In genomic region chr7:51265066-51265907, GRCh38 we compare ENCODE assay signal across 1 cellular context.
A peak's percentile ranks its signal among the peaks of the same experiment; 100 is the strongest.
TF ChIP-seq lines count a peak whose summit lies in the region.

No MANE protein-coding gene starts in this region.

TF ChIP-seq in HepG2, 621 proteins besides CTCF, POLR2A, EP300 and RAD21 (continued from another document and continues in another):
- TF ChIP-seq IRF9 (CRISPR knock-in tag; IDR thresholded peaks at IDR 0.05; ENCODE audit: borderline replicate concordance) (0 out of 2 replicates have a peak, but pooled peaks have one; percentile 44), MATR3 (CRISPR knock-in tag; IDR thresholded peaks at IDR 0.05) (no peak), ZFP91 (CRISPR knock-in tag; IDR thresholded peaks at IDR 0.05; ENCODE audit: borderline replicate concordance) (peak; percentile 38; the same call in 1 of the 2 replicates), ZNF3 (CRISPR knock-in tag; IDR thresholded peaks at IDR 0.05) (no peak), MAFK (conservative IDR thresholded peaks at IDR 0.05 in 1 of 2, IDR thresholded peaks at IDR 0.05 in 1 of 2; ENCODE audit: low read length in 2 of 2) (no peak), KDM1A (CRISPR knock-in tag; IDR thresholded peaks at IDR 0.05) (no peak), HHEX (CRISPR knock-in tag; IDR thresholded peaks at IDR 0.05) (no peak), ZFP1 (CRISPR knock-in tag; IDR thresholded peaks at IDR 0.05) (0 out of 2 replicates have a peak, but pooled peaks have one; percentile 36), ZSCAN9 (CRISPR knock-in tag; IDR thresholded peaks at IDR 0.05; ENCODE audit: borderline replicate concordance) (no peak), CBX1 (IDR thresholded peaks at IDR 0.05; ENCODE audit: low read depth) (no peak), KDM2A (CRISPR knock-in tag; IDR thresholded peaks at IDR 0.05; ENCODE audit: borderline replicate concordance, low read depth) (0 out of 2 replicates have a peak, but pooled peaks have one; percentile 16), BCL6 (CRISPR knock-in tag; IDR thresholded peaks at IDR 0.05) (peak; percentile 48; the same call in 1 of the 2 replicates), MTERF4 (CRISPR knock-in tag; IDR thresholded peaks at IDR 0.05) (no peak), ZBTB7A (CRISPR knock-in tag; IDR thresholded peaks at IDR 0.05) (no peak), HNF1B (CRISPR knock-in tag; IDR thresholded peaks at IDR 0.05) (peak; percentile 82), ZNF30 (CRISPR knock-in tag; IDR thresholded peaks at IDR 0.05) (no peak), FOXM1 (CRISPR knock-in tag; IDR thresholded peaks at IDR 0.05) (no peak), AFF4 (CRISPR knock-in tag; IDR thresholded peaks at IDR 0.05) (no peak), ZNF331 (CRISPR knock-in tag; IDR thresholded peaks at IDR 0.05) (peak; percentile 52; the same call in 1 of the 2 replicates), HOXD1 (CRISPR knock-in tag; IDR thresholded peaks at IDR 0.05) (no peak), ZNF639 (CRISPR knock-in tag; conservative IDR thresholded peaks at IDR 0.05) (no peak), ZNF546 (CRISPR knock-in tag; conservative IDR thresholded peaks at IDR 0.05) (no peak), CC2D1A (CRISPR knock-in tag; IDR thresholded peaks at IDR 0.05) (no peak), ZNF704 (CRISPR knock-in tag; IDR thresholded peaks at IDR 0.05; ENCODE audit: borderline replicate concordance) (no peak), CEBPB (IDR thresholded peaks at IDR 0.05; ENCODE audit: borderline replicate concordance, low read depth, low read length) (no peak), ATRX (CRISPR knock-in tag; IDR thresholded peaks at IDR 0.05; ENCODE audit: borderline replicate concordance) (no peak), GMEB2 (CRISPR knock-in tag; IDR thresholded peaks at IDR 0.05; ENCODE audit: low read depth) (no peak), ZBTB38 (CRISPR knock-in tag; IDR thresholded peaks at IDR 0.05) (peak; percentile 62; the same call in 1 of the 2 replicates), SETDB1 (CRISPR knock-in tag; IDR thresholded peaks at IDR 0.05; ENCODE audit: borderline replicate concordance) (no peak), MAFF (IDR thresholded peaks at IDR 0.05; ENCODE audit: low read depth, low read length) (no peak), NONO (IDR thresholded peaks at IDR 0.05) (no peak), NONO (CRISPR knock-in tag; conservative IDR thresholded peaks at IDR 0.05) (no peak), ZFAT (CRISPR knock-in tag; conservative IDR thresholded peaks at IDR 0.05) (no peak), ERF (CRISPR knock-in tag; IDR thresholded peaks at IDR 0.05) (no peak), KMT2B (CRISPR knock-in tag; IDR thresholded peaks at IDR 0.05) (no peak), MXD4 (CRISPR knock-in tag; IDR thresholded peaks at IDR 0.05) (peak; percentile 92), MTF1 (CRISPR knock-in tag; IDR thresholded peaks at IDR 0.05) (no peak), ZNF570 (CRISPR knock-in tag; IDR thresholded peaks at IDR 0.05; ENCODE audit: borderline replicate concordance) (no peak), U2AF1 (optimal IDR thresholded peaks at IDR 0.05; ENCODE audit: low read depth, low read length) (no peak), SMAD1 (CRISPR knock-in tag; IDR thresholded peaks at IDR 0.05; ENCODE audit: borderline replicate concordance, low read depth) (no peak), ZNF746 (CRISPR knock-in tag; IDR thresholded peaks at IDR 0.05) (peak; percentile 56; the same call in 1 of the 2 replicates), AGO1 (IDR thresholded peaks at IDR 0.05; ENCODE audit: low read depth, low read length, poor library complexity, severe bottlenecking) (no peak), PBX3 (CRISPR knock-in tag; IDR thresholded peaks at IDR 0.05; ENCODE audit: borderline replicate concordance) (no peak), ARNTL (CRISPR knock-in tag; IDR thresholded peaks at IDR 0.05) (peak; percentile 88), ZBTB20 (CRISPR knock-in tag; IDR thresholded peaks at IDR 0.05; ENCODE audit: borderline replicate concordance, low read depth) (0 out of 2 replicates have a peak, but pooled peaks have one; percentile 76), PAWR (CRISPR knock-in tag; IDR thresholded peaks at IDR 0.05; ENCODE audit: borderline replicate concordance) (no peak), ZNF484 (CRISPR knock-in tag; IDR thresholded peaks at IDR 0.05; ENCODE audit: borderline replicate concordance, low read depth) (no peak), ZBTB34 (CRISPR knock-in tag; IDR thresholded peaks at IDR 0.05) (no peak), TEAD2 (CRISPR knock-in tag; IDR thresholded peaks at IDR 0.05) (no peak), ZNF333 (CRISPR knock-in tag; IDR thresholded peaks at IDR 0.05; ENCODE audit: borderline replicate concordance) (no peak), IRF1 (CRISPR knock-in tag; IDR thresholded peaks at IDR 0.05; ENCODE audit: low read depth) (no peak), ZNF773 (CRISPR knock-in tag; IDR thresholded peaks at IDR 0.05; ENCODE audit: borderline replicate concordance) (no peak)
